26 cellular contexts compared by ENCODE assay signal in genomic region chr9:34479316-34479865, GRCh38. TPM values are rescaled to one million over a fixed set of nuclear protein-coding genes. Genes with fewer than 3 reads are reported as not detected.
"Had no signal": no experiment of that assay in that cellular context is flagged by ENCODE, and none has a peak within 500 bp of the region (broad histone marks: within the 10 kb centered on the region; RNA-seq: fewer than 3 reads in every experiment).

No MANE protein-coding gene starts in this region.

- H3K27me3 ChIP-seq: colonic mucosa, dorsolateral prefrontal cortex, pancreas, right atrium auricular region, upper lobe of left lung had no signal

- H3K4me1 ChIP-seq: colonic mucosa, esophagus muscularis mucosa, pancreas, right atrium auricular region, upper lobe of left lung had no signal

- DNase-seq: activated B cell treated with CpG ODN at 0.5 μM for 24 hours; activated CD4-positive, alpha-beta T cell treated with anti-CD3 and anti-CD28 coated beads for 36 hours; activated CD4-positive, alpha-beta T cell treated with anti-CD3 and anti-CD28 coated beads, Interleukin-2, amount 50 U/mL, for 4 hours; activated CD8-positive, alpha-beta memory T cell treated with anti-CD3 and anti-CD28 coated beads for 24 hours; activated CD8-positive, alpha-beta memory T cell treated with anti-CD3 and anti-CD28 coated beads, Interleukin-2, amount 50 U/mL, for 4 hours; activated naive CD4-positive, alpha-beta T cell; activated T-cell treated with anti-CD3 and anti-CD28 coated beads, Interleukin-2, amount 50 U/mL, for 4 hours; colonic mucosa; dorsolateral prefrontal cortex; glutamatergic neuron; hippocampal formation; left ventricle myocardium superior; mammary epithelial cell; pancreas; psoas muscle; stimulated activated CD4-positive, alpha-beta T cell treated with anti-CD3 and anti-CD28 coated beads, Interleukin-4, amount 100 ng/mL, for 4 hours; stimulated activated naive CD8-positive, alpha-beta T cell treated with anti-CD3 and anti-CD28 coated beads, Interleukin-15, Interleukin-2, amounts not matched to agents 100 U/mL and 50 U/mL, for 24 hours; T1000; upper lobe of left lung had no signal

- H3K36me3 ChIP-seq: colonic mucosa, esophagus muscularis mucosa, neutrophil, pancreas, right atrium auricular region, upper lobe of left lung had no signal

- H3K4me3 ChIP-seq: colonic mucosa, dorsolateral prefrontal cortex, esophagus muscularis mucosa, pancreas, psoas muscle, right atrium auricular region, upper lobe of left lung had no signal

- H3K9me3 ChIP-seq: colonic mucosa, esophagus muscularis mucosa, neutrophil, pancreas, psoas muscle, right atrium auricular region, upper lobe of left lung had no signal

- ATAC-seq: activated CD4-positive, alpha-beta T cell treated with anti-CD3 and anti-CD28 coated beads for 36 hours; activated T-cell treated with anti-CD3 and anti-CD28 coated beads, Interleukin-2, amount 50 U/mL, for 4 hours; left ventricle myocardium superior; natural killer cell treated with Interleukin-12 subunit alpha and Interleukin-12 subunit beta and Interleukin-15 and Interleukin-18, amount 100 ng/mL, for 72 hours; pancreas; psoas muscle; stimulated activated naive CD8-positive, alpha-beta T cell treated with anti-CD3 and anti-CD28 coated beads, Interleukin-15, Interleukin-2, amounts not matched to agents 100 U/mL and 50 U/mL, for 24 hours had no signal

- H3K27ac ChIP-seq: colonic mucosa, dorsolateral prefrontal cortex, esophagus muscularis mucosa, neutrophil, pancreas, psoas muscle, right atrium auricular region, upper lobe of left lung had no signal

RNA-seq across cellular contexts. Expression of gene DNAI1, which starts 20.8 kb away (rescaled TPM):
- total RNA-seq: activated B cell treated with CpG ODN at 0.5 μM for 24 hours; activated T-cell treated with anti-CD3 and anti-CD28 coated beads, Interleukin-2, amount 50 U/mL, for 4 hours; activated T-helper 2 cell treated with anti-CD3 and anti-CD28 coated beads, Interferon-gamma antibody, Interleukin-2, Interleukin-4, amounts not matched to agents 10 μg/mL and 5 μg/mL and 100 μg/mL, durations not matched to agents 14 hours and 24 hours and 36 hours; bronchial epithelial cell; colonic mucosa; esophagus muscularis mucosa; left ventricle myocardium superior; mammary epithelial cell; mesothelial cell of epicardium; natural killer cell treated with Interleukin-12 subunit alpha and Interleukin-12 subunit beta and Interleukin-15 and Interleukin-18, amount 100 ng/mL, for 72 hours; right atrium auricular region had no signal

RNA-seq across cellular contexts. Expression of gene ENHO, which starts 43.4 kb away (rescaled TPM):
- total RNA-seq: activated B cell treated with CpG ODN at 0.5 μM for 24 hours; activated CD4-positive, alpha-beta T cell treated with anti-CD3 and anti-CD28 coated beads for 36 hours; activated T-cell treated with anti-CD3 and anti-CD28 coated beads, Interleukin-2, amount 50 U/mL, for 4 hours; activated T-helper 2 cell treated with anti-CD3 and anti-CD28 coated beads, Interferon-gamma antibody, Interleukin-2, Interleukin-4, amounts not matched to agents 10 μg/mL and 5 μg/mL and 100 μg/mL, durations not matched to agents 14 hours and 24 hours and 36 hours; bronchial epithelial cell; natural killer cell treated with Interleukin-12 subunit alpha and Interleukin-12 subunit beta and Interleukin-15 and Interleukin-18, amount 100 ng/mL, for 72 hours had no signal
